In the genomic region with DNA sequence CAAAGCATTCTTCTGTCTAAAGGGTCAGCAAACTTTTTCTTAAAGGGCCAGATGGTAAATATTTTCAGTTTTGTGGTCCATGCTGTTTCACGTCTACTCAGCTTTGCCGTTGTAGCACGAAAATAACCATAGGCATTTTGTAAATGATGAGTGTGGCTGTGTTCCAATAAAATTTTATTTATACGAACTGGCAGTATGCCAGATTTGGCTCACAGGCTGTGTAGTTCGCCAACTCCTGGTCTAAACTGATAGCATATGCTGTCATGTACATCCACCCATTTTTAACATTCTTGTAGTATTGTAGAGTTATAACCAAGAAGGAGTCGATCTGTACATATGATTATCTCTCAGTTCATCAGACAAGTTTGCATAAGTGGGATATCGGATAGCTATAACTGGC, we compare ENCODE assay signal across 19 cellular contexts. TPM values are rescaled to one million over a fixed set of nuclear protein-coding genes. Genes with fewer than 3 reads are reported as not detected.
DNase-seq lines count a peak whose midpoint lies in the region; ATAC-seq lines count a peak whose summit lies in the region.
"Had no signal": no experiment of that assay in that cellular context is flagged by ENCODE, and none has a peak within 500 bp of the region (broad histone marks: within the 10 kb centered on the region; RNA-seq: fewer than 3 reads in every experiment).

No MANE protein-coding gene starts in this region.

- H3K4me3 ChIP-seq in aorta (ENCODE audit: low read length in 2 of 2) = no peak overlapping the region
- H3K4me3 ChIP-seq: Peyer's patch had no signal

- no peaks in the 10 kb centered on the region for H3K27me3 Mint-ChIP-seq in activated naive CD8-positive, alpha-beta T cell
- no peaks in the 10 kb centered on the region for H3K27me3 Mint-ChIP-seq in activated naive CD8-positive, alpha-beta T cell treated with anti-CD3 and anti-CD28 coated beads for 36 hours

- H3K27ac ChIP-seq in aorta (ENCODE audit: low read depth in 1 of 2, low read length in 2 of 2) = no peak overlapping the region
- H3K27ac ChIP-seq: 22Rv1, Peyer's patch had no signal

- H3K9me3 ChIP-seq in aorta (ENCODE audit: control insufficient read depth, low read length) = no peaks in the 10 kb centered on the region
- H3K9me3 ChIP-seq: Peyer's patch had no signal

- intact Hi-C loops in aorta (cut with DNase I) = no loop called here

- peak; percentile 20 for DNase-seq in DMS 273 (lab: John Stamatoyannopoulos, UW; ENCODE audit: unreplicated experiment)
- DNase-seq in DMS 273 treated with DMSO at 0.1 percent for 48 hours (lab: John Stamatoyannopoulos, UW) = no peak
- no peak for DNase-seq in activated naive CD8-positive, alpha-beta T cell treated with anti-CD3 and anti-CD28 coated beads for 36 hours
- peak; percentile 49 for DNase-seq in dermis blood vessel endothelial cell
- DNase-seq in lung microvascular endothelial cell (ENCODE audit: low read depth in 2 of 2) = peak; percentile 8 to 68
- DNase-seq in aorta = no peak
- no peak for DNase-seq in NCI-H2196 (lab: John Stamatoyannopoulos, UW; ENCODE audit: unreplicated experiment)
- DNase-seq: H7, Karpas-422, NCI-H1417 treated with DMSO at 0.1 percent for 48 hours, NCI-H2081, NCI-H748 treated with DMSO at 0.1 percent for 48 hours, Peyer's patch, SHP77 treated with DMSO at 0.1 percent for 48 hours had no signal

- H3K36me3 Mint-ChIP-seq in activated naive CD8-positive, alpha-beta T cell = peaks cover 9% of the 10 kb centered on the region
- peaks cover 39% of the 10 kb centered on the region for H3K36me3 Mint-ChIP-seq in activated naive CD8-positive, alpha-beta T cell treated with anti-CD3 and anti-CD28 coated beads for 36 hours

- H3K4me1 ChIP-seq in aorta (ENCODE audit: control insufficient read depth in 1 of 2, insufficient read depth in 2 of 2, low read length in 2 of 2) = no peaks in the 10 kb centered on the region
- H3K4me1 ChIP-seq: Peyer's patch had no signal

- peak overlapping the region; percentile 78 for H3K27ac Mint-ChIP-seq in activated naive CD8-positive, alpha-beta T cell
- no peak overlapping the region for H3K27ac Mint-ChIP-seq in activated naive CD8-positive, alpha-beta T cell treated with anti-CD3 and anti-CD28 coated beads for 36 hours

- H3K4me1 Mint-ChIP-seq in activated naive CD8-positive, alpha-beta T cell (ENCODE audit: low read depth) = peaks cover 23% of the 10 kb centered on the region
- H3K4me1 Mint-ChIP-seq in activated naive CD8-positive, alpha-beta T cell treated with anti-CD3 and anti-CD28 coated beads for 36 hours = peaks cover 9% of the 10 kb centered on the region

- H3K36me3 ChIP-seq in aorta (ENCODE audit: control insufficient read depth in 1 of 2, insufficient read depth in 2 of 2, low read length in 1 of 2) = peaks cover 0 to 5% of the 10 kb centered on the region in 2 donors

- H3K4me3 Mint-ChIP-seq in activated naive CD8-positive, alpha-beta T cell = no peak overlapping the region
- H3K4me3 Mint-ChIP-seq in activated naive CD8-positive, alpha-beta T cell treated with anti-CD3 and anti-CD28 coated beads for 36 hours = no peak overlapping the region
- H3K4me3 Mint-ChIP-seq: CD8-positive, alpha-beta T cell had no signal

- H3K27me3 ChIP-seq in aorta (ENCODE audit: control insufficient read depth in 1 of 2, insufficient read depth in 2 of 2, low read length in 1 of 2) = no peaks in the 10 kb centered on the region
- H3K27me3 ChIP-seq: Peyer's patch had no signal

- ATAC-seq in aorta (ENCODE audit: low FRiP score) = no peak
- ATAC-seq: CD8-positive, alpha-beta T cell had no signal

- no peaks in the 10 kb centered on the region for H3K9me3 Mint-ChIP-seq in activated naive CD8-positive, alpha-beta T cell (ENCODE audit: low read depth)
- no peaks in the 10 kb centered on the region for H3K9me3 Mint-ChIP-seq in activated naive CD8-positive, alpha-beta T cell treated with anti-CD3 and anti-CD28 coated beads for 36 hours
- H3K9me3 Mint-ChIP-seq: CD8-positive, alpha-beta T cell had no signal

- WGBS in aorta, 2 donors = 30 to 46% methylated on average over 7 of the region's 7 CpGs

RNA-seq across cellular contexts. Expression of gene GCNA, which starts 12.6 kb away (rescaled TPM):
- 1 to 10 TPM; 1.6 to 3.1 TPM for total RNA-seq in activated naive CD8-positive, alpha-beta T cell treated with anti-CD3 and anti-CD28 coated beads for 36 hours
- total RNA-seq in dermis blood vessel endothelial cell (1.6 and 3.2 TPM in 2 replicates), lung microvascular endothelial cell (0.44 and 1.8 TPM in 2 replicates), aorta (1 to 10 TPM; 1.9 to 4.8 TPM)
- polyA plus RNA-seq in aorta = 1 to 10 TPM in 1 of 2 donors, under 1 TPM in 1; 0.38 to 5.4 TPM

RNA-seq across cellular contexts. Expression of gene OGT, which starts 32.7 kb away (rescaled TPM):
- 100 to 1,000 TPM; 233 to 244 TPM for total RNA-seq in activated naive CD8-positive, alpha-beta T cell treated with anti-CD3 and anti-CD28 coated beads for 36 hours
- total RNA-seq in dermis blood vessel endothelial cell (92.8 and 149 TPM in 2 replicates), lung microvascular endothelial cell (59.1 and 83.1 TPM in 2 replicates), aorta (100 to 1,000 TPM; 188 to 272 TPM)
- polyA plus RNA-seq in aorta = 100 to 1,000 TPM in 1 of 2 donors, 10 to 100 TPM in 1; 10.1 to 107 TPM

RNA-seq across cellular contexts. Expression of gene CXCR3, which starts 52.7 kb away (rescaled TPM):
- 10 to 100 TPM; 58.5 to 58.6 TPM for total RNA-seq in activated naive CD8-positive, alpha-beta T cell treated with anti-CD3 and anti-CD28 coated beads for 36 hours
- total RNA-seq in dermis blood vessel endothelial cell = not detected in 2 replicates
- total RNA-seq in lung microvascular endothelial cell = not detected in 2 replicates
- total RNA-seq in aorta = under 1 TPM; 0.49 to 0.69 TPM
- under 1 TPM in 1 of 2 donors, not detected in 1; 0.50 TPM for polyA plus RNA-seq in aorta
- total RNA-seq: Daoy, H7 had no signal
- polyA plus RNA-seq: BJ had no signal

Comparison
In these comparisons a context has a peak if more than half of its experiments do, and no peak if none do; other contexts are left out.
1. DNase-seq: peak in DMS 273 (single experiment), dermis blood vessel endothelial cell (single experiment) and lung microvascular endothelial cell (2 of 2); none in DMS 273 treated with DMSO at 0.1 percent for 48 hours (single experiment), activated naive CD8-positive, alpha-beta T cell treated with anti-CD3 and anti-CD28 coated beads for 36 hours (single experiment), aorta (0 of 2) and NCI-H2196 (single experiment).
2. RNA of gene CXCR3, which starts 52.7 kb away (total RNA-seq): 58.5 to 58.6 TPM in activated naive CD8-positive, alpha-beta T cell treated with anti-CD3 and anti-CD28 coated beads for 36 hours; 0.49 to 0.69 TPM in aorta, not detected in dermis blood vessel endothelial cell and not detected in lung microvascular endothelial cell; every median in the first group is over 10 times any median in the second.